In genomic region chr7:150857276-150858055, GRCh38 we compare ENCODE assay signal across 24 cellular contexts. TPM values are rescaled to one million over a fixed set of nuclear protein-coding genes. Genes with fewer than 3 reads are reported as not detected.
A peak's percentile ranks its signal among the peaks of the same experiment; 100 is the strongest.
DNase-seq lines count a peak whose midpoint lies in the region; ATAC-seq and TF ChIP-seq lines count a peak whose summit lies in the region.
"Had no signal": no experiment of that assay in that cellular context is flagged by ENCODE, and none has a peak within 500 bp of the region (broad histone marks: within the 10 kb centered on the region; RNA-seq: fewer than 3 reads in every experiment).

No MANE protein-coding gene starts in this region.

- no peak for TF ChIP-seq POLR2A in vagina (IDR thresholded peaks at IDR 0.05)

- H3K23ac ChIP-seq in neuronal stem cell (ENCODE audit: low read depth, low read length, poor library complexity) = no peak overlapping the region

- no peaks in the 10 kb centered on the region for H3K79me1 ChIP-seq in neuronal stem cell (ENCODE audit: low read depth, low read length)

- no peaks in the 10 kb centered on the region for H3K36me3 Mint-ChIP-seq in activated CD8-positive, alpha-beta T cell treated with anti-CD3 and anti-CD28 coated beads, Interleukin-2, amount 10 ng/mL, durations not matched to agents 7 days and 5 days (ENCODE audit: low read depth)
- no peaks in the 10 kb centered on the region for H3K36me3 Mint-ChIP-seq in activated CD8-positive, alpha-beta T cell treated with anti-CD3 and anti-CD28 coated beads for 36 hours (ENCODE audit: low read depth)
- H3K36me3 Mint-ChIP-seq in endodermal cell (ENCODE audit: low read depth) = no peaks in the 10 kb centered on the region
- no peaks in the 10 kb centered on the region for H3K36me3 Mint-ChIP-seq in HFFc6 (ENCODE audit: low read depth)

- H3K14ac ChIP-seq in neuronal stem cell (ENCODE audit: low read length) = peak overlapping the region; percentile 11

- H3K4me1 Mint-ChIP-seq in activated CD8-positive, alpha-beta T cell treated with anti-CD3 and anti-CD28 coated beads, Interleukin-2, amount 10 ng/mL, durations not matched to agents 7 days and 5 days (ENCODE audit: low read depth) = peaks cover under 1% of the 10 kb centered on the region
- no peaks in the 10 kb centered on the region for H3K4me1 Mint-ChIP-seq in activated CD8-positive, alpha-beta T cell treated with anti-CD3 and anti-CD28 coated beads for 36 hours (ENCODE audit: low read depth)
- H3K4me1 Mint-ChIP-seq in endodermal cell (peaks cover 2% of the 10 kb centered on the region), HFFc6 (ENCODE audit: low read depth) (no peaks in the 10 kb centered on the region)
- H3K4me1 Mint-ChIP-seq: CD8-positive, alpha-beta memory T cell had no signal

- no peak overlapping the region for H2AFZ ChIP-seq in neuronal stem cell (ENCODE audit: low read length)
- H2AFZ ChIP-seq: GM23338 had no signal

- H3K4me1 ChIP-seq in endodermal cell (ENCODE audit: control insufficient read depth, insufficient read depth, low read length) (no peaks in the 10 kb centered on the region), neuronal stem cell (ENCODE audit: control insufficient read depth in 2 of 2, insufficient read depth in 1 of 2, low read depth in 1 of 2, low read length in 2 of 2) (peaks cover 0 to 3% of the 10 kb centered on the region in 2 donors), vagina (peaks cover 6% of the 10 kb centered on the region)
- H3K4me1 ChIP-seq: SJCRH30 had no signal

- H3K27ac Mint-ChIP-seq in activated CD8-positive, alpha-beta T cell treated with anti-CD3 and anti-CD28 coated beads, Interleukin-2, amount 10 ng/mL, durations not matched to agents 7 days and 5 days = no peak overlapping the region
- H3K27ac Mint-ChIP-seq in activated CD8-positive, alpha-beta T cell treated with anti-CD3 and anti-CD28 coated beads for 36 hours = no peak overlapping the region
- H3K27ac Mint-ChIP-seq in endodermal cell (no peak overlapping the region), HFFc6 (no peak overlapping the region)
- H3K27ac Mint-ChIP-seq: CD8-positive, alpha-beta memory T cell; GM23338 had no signal

- no peak overlapping the region for H3K27ac ChIP-seq in endodermal cell (ENCODE audit: low read depth, low read length)
- H3K27ac ChIP-seq in neuronal stem cell (replicated peaks; ENCODE audit: low read length) = no peak overlapping the region
- no peak overlapping the region for H3K27ac ChIP-seq in vagina
- H3K27ac ChIP-seq: 22Rv1, C4-2B, KMS-11, SJCRH30 had no signal

- POLR2A ChIA-PET in activated CD8-positive, alpha-beta T cell treated with anti-CD3 and anti-CD28 coated beads, Interleukin-2, amount 10 ng/mL, durations not matched to agents 7 days and 5 days (lab: Charles Lee) = no interaction called here
- POLR2A ChIA-PET in activated CD8-positive, alpha-beta T cell treated with anti-CD3 and anti-CD28 coated beads for 36 hours (lab: Charles Lee) = no interaction called here

- H3K9me3 Mint-ChIP-seq in activated CD8-positive, alpha-beta T cell treated with anti-CD3 and anti-CD28 coated beads, Interleukin-2, amount 10 ng/mL, durations not matched to agents 7 days and 5 days (ENCODE audit: insufficient read depth) = no peaks in the 10 kb centered on the region
- no peaks in the 10 kb centered on the region for H3K9me3 Mint-ChIP-seq in activated CD8-positive, alpha-beta T cell treated with anti-CD3 and anti-CD28 coated beads for 36 hours
- H3K9me3 Mint-ChIP-seq in endodermal cell (no peaks in the 10 kb centered on the region), HFFc6 (no peaks in the 10 kb centered on the region)
- H3K9me3 Mint-ChIP-seq: CD8-positive, alpha-beta memory T cell; GM23338 had no signal

- no peak overlapping the region for H3K4me3 Mint-ChIP-seq in activated CD8-positive, alpha-beta T cell treated with anti-CD3 and anti-CD28 coated beads, Interleukin-2, amount 10 ng/mL, durations not matched to agents 7 days and 5 days
- no peak overlapping the region for H3K4me3 Mint-ChIP-seq in activated CD8-positive, alpha-beta T cell treated with anti-CD3 and anti-CD28 coated beads for 36 hours
- no peak overlapping the region for H3K4me3 Mint-ChIP-seq in endodermal cell
- H3K4me3 Mint-ChIP-seq in HFFc6 = no peak overlapping the region
- H3K4me3 Mint-ChIP-seq: CD8-positive, alpha-beta memory T cell; GM23338 had no signal

- H2BK120ac ChIP-seq in neuronal stem cell (ENCODE audit: low read depth, low read length) = no peak overlapping the region

- H3K27me3 Mint-ChIP-seq in activated CD8-positive, alpha-beta T cell treated with anti-CD3 and anti-CD28 coated beads, Interleukin-2, amount 10 ng/mL, durations not matched to agents 7 days and 5 days (ENCODE audit: low read depth) = peaks cover under 1% of the 10 kb centered on the region
- H3K27me3 Mint-ChIP-seq in activated CD8-positive, alpha-beta T cell treated with anti-CD3 and anti-CD28 coated beads for 36 hours = peaks cover 5% of the 10 kb centered on the region
- H3K27me3 Mint-ChIP-seq in endodermal cell (ENCODE audit: insufficient read depth) (peaks cover 2% of the 10 kb centered on the region), HFFc6 (ENCODE audit: insufficient read depth) (peaks cover 5% of the 10 kb centered on the region; the same call in 1 of the 2 replicates)

- H3K9me3 ChIP-seq in endodermal cell (ENCODE audit: control insufficient read depth, low read length) = no peaks in the 10 kb centered on the region
- H3K9me3 ChIP-seq in neuronal stem cell (replicated peaks in 1 of 2; ENCODE audit: control insufficient read depth in 2 of 2, insufficient read depth in 1 of 2, low read depth in 1 of 2, low read length in 2 of 2) = no peaks in the 10 kb centered on the region
- no peaks in the 10 kb centered on the region for H3K9me3 ChIP-seq in vagina
- H3K9me3 ChIP-seq: SJCRH30 had no signal

- intact Hi-C loops in activated CD8-positive, alpha-beta T cell treated with anti-CD3 and anti-CD28 coated beads for 36 hours (cut with micrococcal nuclease) = no loop called here
- intact Hi-C loops in vagina (cut with DNase I) (no loop called here), left cardiac atrium (cut with DNase I) (no loop called here)

- H2AK5ac ChIP-seq in neuronal stem cell (ENCODE audit: low read depth, low read length) = peak overlapping the region; percentile 29

- peak overlapping the region; percentile 45 for H3K18ac ChIP-seq in neuronal stem cell (ENCODE audit: low read length)

- TF ChIP-seq CTCF in activated CD8-positive, alpha-beta T cell treated with anti-CD3 and anti-CD28 coated beads for 36 hours (IDR thresholded peaks at IDR 0.05) = no peak
- no peak for TF ChIP-seq CTCF in endodermal cell (conservative IDR thresholded peaks at IDR 0.05)
- no peak for TF ChIP-seq CTCF in vagina (IDR thresholded peaks at IDR 0.05)
- no peak for TF ChIP-seq CTCF in HFFc6 (IDR thresholded peaks at IDR 0.05)

- H3K27me3 ChIP-seq in endodermal cell (ENCODE audit: control insufficient read depth, insufficient read depth, low read length, poor library complexity, severe bottlenecking) (no peaks in the 10 kb centered on the region), neuronal stem cell (ENCODE audit: control insufficient read depth in 3 of 3, insufficient read depth in 3 of 3, low read depth in 1 of 3, low read length in 3 of 3) (peaks cover 0 to 17% (median 0%) of the 10 kb centered on the region in 3 experiments), vagina (no peaks in the 10 kb centered on the region)

- H3K9ac ChIP-seq in endodermal cell (ENCODE audit: extremely low read depth, low read length, poor library complexity, severe bottlenecking) = no peak overlapping the region
- no peak overlapping the region for H3K9ac ChIP-seq in neuronal stem cell (ENCODE audit: low read depth, low read length, poor library complexity)
- H3K9ac ChIP-seq: KMS-11 had no signal

- no peak overlapping the region for H3K4ac ChIP-seq in neuronal stem cell (ENCODE audit: low read length)

- H4K8ac ChIP-seq in neuronal stem cell (ENCODE audit: low read depth, low read length) = no peak overlapping the region

- no peak overlapping the region for H2BK15ac ChIP-seq in neuronal stem cell (ENCODE audit: low read length)

- H4K91ac ChIP-seq in neuronal stem cell (ENCODE audit: low read depth, low read length, poor library complexity) = no peak overlapping the region

- H3K36me3 ChIP-seq in endodermal cell (ENCODE audit: control insufficient read depth, insufficient read depth, low read length) (no peaks in the 10 kb centered on the region), neuronal stem cell (replicated peaks in 1 of 2; ENCODE audit: control insufficient read depth in 2 of 2, insufficient read depth in 2 of 2, low read length in 2 of 2) (no peaks in the 10 kb centered on the region), vagina (no peaks in the 10 kb centered on the region)
- H3K36me3 ChIP-seq: SJCRH30 had no signal

- no peak for ATAC-seq in activated CD8-positive, alpha-beta T cell treated with anti-CD3 and anti-CD28 coated beads, Interleukin-2, amount 10 ng/mL, durations not matched to agents 7 days and 5 days
- ATAC-seq in activated CD8-positive, alpha-beta T cell treated with anti-CD3 and anti-CD28 coated beads for 36 hours = no peak
- ATAC-seq in left cardiac atrium = no peak
- ATAC-seq: GM23338, HCT116 had no signal

- H3K4me3 ChIP-seq in endodermal cell (ENCODE audit: low read length) = no peak overlapping the region
- no peak overlapping the region for H3K4me3 ChIP-seq in neuronal stem cell (ENCODE audit: low read length in 2 of 2)
- H3K4me3 ChIP-seq in vagina = no peak overlapping the region
- H3K4me3 ChIP-seq: GM23338, SJCRH30 had no signal

- H2BK12ac ChIP-seq in neuronal stem cell (ENCODE audit: low read length) = no peak overlapping the region

- H3K4me2 ChIP-seq in neuronal stem cell (ENCODE audit: insufficient read depth, low read length, poor library complexity, severe bottlenecking) = no peak overlapping the region
- H3K4me2 ChIP-seq: GM23338, KMS-11 had no signal

- 92 to 93% methylated on average over 29 to 43 of the region's 43 CpGs for WGBS in endodermal cell (ENCODE audit: insufficient coverage in 1 of 2, insufficient read length in 1 of 2), 2 experiments
- WGBS in neuronal stem cell (ENCODE audit: extremely low coverage in 2 of 2, insufficient read length in 2 of 2, insufficient replicate concordance in 1 of 2), 2 donors = no CpG with 5 or more reads among the region's 43 CpGs

- H2BK5ac ChIP-seq in neuronal stem cell (ENCODE audit: low read length) = no peak overlapping the region

- DNase-seq in activated CD8-positive, alpha-beta T cell treated with anti-CD3 and anti-CD28 coated beads, Interleukin-2, amount 10 ng/mL, durations not matched to agents 7 days and 5 days = peak; percentile 13
- no peak for DNase-seq in activated CD8-positive, alpha-beta T cell treated with anti-CD3 and anti-CD28 coated beads for 36 hours
- DNase-seq in endodermal cell (peak; percentile 13), neuronal stem cell (ENCODE audit: low spot score) (no peak), vagina (ENCODE audit: extremely low spot score in 2 of 2) (peak; percentile 67), Ammon's horn (ENCODE audit: low spot score) (no peak), HFFc6 (no peak), left cardiac atrium (no peak)
- DNase-seq: AML-193; CD8-positive, alpha-beta memory T cell; GDM1; NCI-H1105 treated with DMSO at 0.1 percent for 48 hours; NCI-H1694; NCI-H2081; NCI-H2171 treated with DMSO at 0.1 percent for 48 hours; NCI-H446; NCI-H526; SJCRH30 had no signal

- CTCF ChIA-PET in activated CD8-positive, alpha-beta T cell treated with anti-CD3 and anti-CD28 coated beads, Interleukin-2, amount 10 ng/mL, durations not matched to agents 7 days and 5 days (lab: Charles Lee) = no interaction called here
- CTCF ChIA-PET in activated CD8-positive, alpha-beta T cell treated with anti-CD3 and anti-CD28 coated beads for 36 hours (lab: Charles Lee) = interaction anchor here (1.0 to 1.4 kb wide), 2 partner anchors 18 to 41 kb away, joined by 3 read pairs; no protein-coding TSS in a partner anchor

RNA-seq across cellular contexts. Expression of gene AOC1, which starts 5.1 kb away (rescaled TPM):
- total RNA-seq in activated CD8-positive, alpha-beta T cell treated with anti-CD3 and anti-CD28 coated beads, Interleukin-2, amount 10 ng/mL, durations not matched to agents 7 days and 5 days = not detected
- total RNA-seq in activated CD8-positive, alpha-beta T cell treated with anti-CD3 and anti-CD28 coated beads for 36 hours = not detected
- total RNA-seq in endodermal cell = not detected
- polyA plus RNA-seq in endodermal cell (2013, experiment 1 of 2) = not detected
- not detected for polyA plus RNA-seq in endodermal cell (2013, experiment 2 of 2)
- not detected for polyA plus RNA-seq in neuronal stem cell (2013, experiment 1 of 2)
- polyA plus RNA-seq in neuronal stem cell (2013, experiment 2 of 2) = not detected
- total RNA-seq in vagina = not detected
- not detected for total RNA-seq in HFFc6 (2021; fragmentation: NEBNext Ultra II Directional; extraction: Animal tissue kit (Norgen Biotek cat#: 25700))
- under 1 TPM; 0.21 to 0.37 TPM for total RNA-seq in left cardiac atrium
- total RNA-seq: CD8-positive, alpha-beta memory T cell; GM23338; OCI-LY7; SJCRH30 had no signal
- polyA plus RNA-seq: CD8-positive, alpha-beta memory T cell; GM23338 had no signal

RNA-seq across cellular contexts. Expression of gene TMEM176A, which starts 56.9 kb away (rescaled TPM):
- not detected for total RNA-seq in activated CD8-positive, alpha-beta T cell treated with anti-CD3 and anti-CD28 coated beads, Interleukin-2, amount 10 ng/mL, durations not matched to agents 7 days and 5 days
- not detected for total RNA-seq in activated CD8-positive, alpha-beta T cell treated with anti-CD3 and anti-CD28 coated beads for 36 hours
- not detected for total RNA-seq in endodermal cell
- 9.8 TPM for polyA plus RNA-seq in endodermal cell (2013, experiment 1 of 2)
- 7.0 TPM for polyA plus RNA-seq in endodermal cell (2013, experiment 2 of 2)
- 0.59 TPM for polyA plus RNA-seq in neuronal stem cell (2013, experiment 1 of 2)
- polyA plus RNA-seq in neuronal stem cell (2013, experiment 2 of 2) = 0.53 TPM
- 43.7 TPM for total RNA-seq in vagina
- total RNA-seq in HFFc6 (2021; fragmentation: NEBNext Ultra II Directional; extraction: Animal tissue kit (Norgen Biotek cat#: 25700)) = not detected
- total RNA-seq in left cardiac atrium = 100 to 1,000 TPM in 1 of 2 donors, 10 to 100 TPM in 1; 92.1 to 110 TPM
- total RNA-seq: GM23338, OCI-LY7, SJCRH30 had no signal
- polyA plus RNA-seq: CD8-positive, alpha-beta memory T cell had no signal

RNA-seq across cellular contexts. Expression of gene TMEM176B, which starts 57.3 kb away (rescaled TPM):
- total RNA-seq in activated CD8-positive, alpha-beta T cell treated with anti-CD3 and anti-CD28 coated beads, Interleukin-2, amount 10 ng/mL, durations not matched to agents 7 days and 5 days = not detected
- total RNA-seq in activated CD8-positive, alpha-beta T cell treated with anti-CD3 and anti-CD28 coated beads for 36 hours = not detected
- total RNA-seq in endodermal cell = under 1 TPM; 0.31 to 0.35 TPM
- 5.0 TPM for polyA plus RNA-seq in endodermal cell (2013, experiment 1 of 2)
- polyA plus RNA-seq in endodermal cell (2013, experiment 2 of 2) = 3.0 TPM
- 1.2 TPM for polyA plus RNA-seq in neuronal stem cell (2013, experiment 1 of 2)
- 1.1 TPM for polyA plus RNA-seq in neuronal stem cell (2013, experiment 2 of 2)
- total RNA-seq in vagina = 60.6 TPM
- not detected for total RNA-seq in HFFc6 (2021; fragmentation: NEBNext Ultra II Directional; extraction: Animal tissue kit (Norgen Biotek cat#: 25700))
- 100 to 1,000 TPM; 125 to 241 TPM for total RNA-seq in left cardiac atrium
- total RNA-seq: SJCRH30 had no signal
- polyA plus RNA-seq: CD8-positive, alpha-beta memory T cell had no signal

Comparison
In these comparisons a context has a peak if more than half of its experiments do, and no peak if none do; other contexts are left out.
1. DNase-seq: peak in activated CD8-positive, alpha-beta T cell treated with anti-CD3 and anti-CD28 coated beads, Interleukin-2, amount 10 ng/mL, durations not matched to agents 7 days and 5 days (single experiment), endodermal cell (single experiment) and vagina (2 of 2); none in activated CD8-positive, alpha-beta T cell treated with anti-CD3 and anti-CD28 coated beads for 36 hours (single experiment), neuronal stem cell (single experiment), Ammon's horn (single experiment), HFFc6 (single experiment) and left cardiac atrium (single experiment).
2. RNA of gene TMEM176A, which starts 56.9 kb away (total RNA-seq): 92.1 to 110 TPM in left cardiac atrium and 43.7 TPM in vagina (single experiment); not detected in endodermal cell, not detected in activated CD8-positive, alpha-beta T cell treated with anti-CD3 and anti-CD28 coated beads, Interleukin-2, amount 10 ng/mL, durations not matched to agents 7 days and 5 days, not detected in activated CD8-positive, alpha-beta T cell treated with anti-CD3 and anti-CD28 coated beads for 36 hours and not detected in HFFc6; every median in the first group is over 10 times any median in the second.
3. RNA of gene TMEM176B, which starts 57.3 kb away (total RNA-seq): 125 to 241 TPM in left cardiac atrium and 60.6 TPM in vagina (single experiment); 0.31 to 0.35 TPM in endodermal cell, not detected in activated CD8-positive, alpha-beta T cell treated with anti-CD3 and anti-CD28 coated beads, Interleukin-2, amount 10 ng/mL, durations not matched to agents 7 days and 5 days, not detected in activated CD8-positive, alpha-beta T cell treated with anti-CD3 and anti-CD28 coated beads for 36 hours and not detected in HFFc6; every median in the first group is over 10 times any median in the second.